ENCODE assay signal across 39 cellular contexts in the genomic region with DNA sequence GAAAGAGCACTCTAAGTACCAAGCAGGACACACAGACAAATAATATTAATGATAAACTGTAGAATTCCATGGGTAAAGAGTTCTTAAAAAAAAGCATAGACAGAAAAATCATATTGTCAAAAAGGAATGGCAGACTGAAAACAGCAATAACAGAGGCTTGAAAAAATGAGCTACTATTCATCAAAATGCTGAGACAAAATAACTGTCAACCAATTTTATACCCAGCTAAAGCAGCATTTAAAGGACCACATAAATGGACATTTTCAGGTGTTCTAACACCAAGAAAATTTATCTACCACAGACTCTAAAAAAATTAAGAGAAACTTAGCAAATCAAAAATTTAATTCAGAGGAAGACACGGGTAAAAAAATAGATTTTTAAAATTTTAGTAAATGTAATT.
"Had no signal": no experiment of that assay in that cellular context is flagged by ENCODE, and none has a peak within 500 bp of the region (broad histone marks: within the 10 kb centered on the region; RNA-seq: fewer than 3 reads in every experiment).

No MANE protein-coding gene starts in this region.

- H3K9me3 ChIP-seq: body of pancreas had no signal

- H3K4me1 ChIP-seq: adrenal gland, ascending aorta, body of pancreas, breast epithelium had no signal

- H3K4me3 Mint-ChIP-seq: activated naive CD4-positive, alpha-beta T cell treated with anti-CD3 and anti-CD28 coated beads for 36 hours; activated naive CD4-positive, alpha-beta T cell treated with anti-CD3 and anti-CD28 coated beads, Interleukin-2, amount 10 ng/mL, durations not matched to agents 7 days and 5 days; activated naive CD4-positive, alpha-beta T cell treated with anti-CD3 and anti-CD28 coated beads, Interleukin-2, amount 50 U/mL, for 24 hours; activated naive CD8-positive, alpha-beta T cell; activated naive CD8-positive, alpha-beta T cell treated with anti-CD3 and anti-CD28 coated beads for 36 hours; activated naive CD8-positive, alpha-beta T cell treated with anti-CD3 and anti-CD28 coated beads, Interleukin-2, amount 10 ng/mL, durations not matched to agents 7 days and 5 days; activated naive CD8-positive, alpha-beta T cell treated with anti-CD3 and anti-CD28 coated beads, Interleukin-2, amount 50 U/mL, for 24 hours; activated T-cell treated with anti-CD3 and anti-CD28 coated beads, Interleukin-2, amount 50 U/mL, for 24 hours; activated T-cell treated with anti-CD3 and anti-CD28 coated beads, Interleukin-2, amount 50 U/mL, for 4 hours; activated T-cell treated with anti-CD3 and anti-CD28 coated beads, Interleukin-2, amount 50 U/mL, for 72 hours; activated T-helper 1 cell treated with anti-CD3 and anti-CD28 coated beads, Interleukin-12 subunit alpha, Interleukin-12 subunit beta, Interleukin-2, Interleukin-4 antibody, amounts not matched to agents 30 ng/mL and 10 ng/mL and 1 ng/mL, durations not matched to agents 14 hours and 24 hours and 36 hours; activated T-helper 17 cell treated with anti-CD3 and anti-CD28 coated beads, Interleukin-2, amount 50 U/mL, for 72 hours; brain had no signal

- H3K27ac ChIP-seq: adrenal gland, ascending aorta, body of pancreas, brain microvascular endothelial cell, breast epithelium, cardiac muscle cell had no signal

- H3K4me1 Mint-ChIP-seq: brain had no signal

- FAIRE-seq: astrocyte, bronchial epithelial cell had no signal

- H3K27me3 ChIP-seq: adrenal gland, ascending aorta, body of pancreas, brain microvascular endothelial cell, breast epithelium, cardiac muscle cell had no signal

- H3K4me3 ChIP-seq: adrenal gland, ascending aorta, body of pancreas, breast epithelium, cardiac muscle cell had no signal

- H3K27me3 Mint-ChIP-seq: activated naive CD4-positive, alpha-beta T cell treated with anti-CD3 and anti-CD28 coated beads, Interleukin-2, amount 10 ng/mL, durations not matched to agents 7 days and 5 days; activated naive CD4-positive, alpha-beta T cell treated with anti-CD3 and anti-CD28 coated beads, Interleukin-2, amount 50 U/mL, for 24 hours; activated naive CD8-positive, alpha-beta T cell; activated naive CD8-positive, alpha-beta T cell treated with anti-CD3 and anti-CD28 coated beads for 36 hours; activated naive CD8-positive, alpha-beta T cell treated with anti-CD3 and anti-CD28 coated beads, Interleukin-2, amount 10 ng/mL, durations not matched to agents 7 days and 5 days; activated naive CD8-positive, alpha-beta T cell treated with anti-CD3 and anti-CD28 coated beads, Interleukin-2, amount 50 U/mL, for 24 hours; activated T-cell treated with anti-CD3 and anti-CD28 coated beads, Interleukin-2, amount 50 U/mL, for 24 hours; activated T-helper 17 cell treated with anti-CD3 and anti-CD28 coated beads, Interleukin-2, amount 50 U/mL, for 72 hours had no signal

- H3K36me3 ChIP-seq: adrenal gland, ascending aorta, brain microvascular endothelial cell, breast epithelium, cardiac muscle cell had no signal

- DNase-seq: activated effector memory CD4-positive, alpha-beta T cell treated with anti-CD3 and anti-CD28 coated beads, Interleukin-2, amount 50 U/mL, for 16 hours; activated effector memory CD4-positive, alpha-beta T cell treated with Interleukin-2 at 50 U/mL for 16 hours; activated gamma-delta T cell; activated gamma-delta T cell treated with Interleukin-2 at 50 U/mL for 16 hours; activated naive CD4-positive, alpha-beta T cell; activated naive CD4-positive, alpha-beta T cell treated with anti-CD3 and anti-CD28 coated beads for 36 hours; activated naive CD4-positive, alpha-beta T cell treated with anti-CD3 and anti-CD28 coated beads, Interleukin-2, amount 10 ng/mL, durations not matched to agents 7 days and 5 days; activated naive CD4-positive, alpha-beta T cell treated with anti-CD3 and anti-CD28 coated beads, Interleukin-2, amount 50 U/mL, for 16 hours; activated naive CD4-positive, alpha-beta T cell treated with Interleukin-2 at 50 U/mL for 16 hours; activated naive CD8-positive, alpha-beta T cell treated with anti-CD3 and anti-CD28 coated beads for 36 hours; activated naive CD8-positive, alpha-beta T cell treated with anti-CD3 and anti-CD28 coated beads, Interleukin-2, amount 10 ng/mL, durations not matched to agents 7 days and 5 days; activated naive CD8-positive, alpha-beta T cell treated with anti-CD3 and anti-CD28 coated beads, Interleukin-2, amount 50 U/mL, for 24 hours; activated T-cell treated with anti-CD3 and anti-CD28 coated beads, Interleukin-2, amount 50 U/mL, for 1 hour; activated T-cell treated with anti-CD3 and anti-CD28 coated beads, Interleukin-2, amount 50 U/mL, for 24 hours; activated T-cell treated with anti-CD3 and anti-CD28 coated beads, Interleukin-2, amount 50 U/mL, for 4 hours; activated T-cell treated with anti-CD3 and anti-CD28 coated beads, Interleukin-2, amount 50 U/mL, for 48 hours; activated T-cell treated with anti-CD3 and anti-CD28 coated beads, Interleukin-2, amount 50 U/mL, for 72 hours; adrenal gland; amniotic stem cell; amygdala; anterior cingulate cortex; aorta; body of pancreas; brain microvascular endothelial cell; caudate nucleus; central memory CD4-positive, alpha-beta T cell; cerebellar nuclear complex had no signal

- ATAC-seq: activated naive CD4-positive, alpha-beta T cell treated with anti-CD3 and anti-CD28 coated beads, Interleukin-2, amount 50 U/mL, for 72 hours; activated naive CD8-positive, alpha-beta T cell treated with anti-CD3 and anti-CD28 coated beads, Interleukin-2, amount 50 U/mL, for 24 hours; activated T-cell treated with anti-CD3 and anti-CD28 coated beads, Interleukin-2, amount 50 U/mL, for 4 hours; activated T-cell treated with anti-CD3 and anti-CD28 coated beads, Interleukin-2, amount 50 U/mL, for 72 hours; activated T-helper 17 cell treated with anti-CD3 and anti-CD28 coated beads, Interleukin-2, amount 50 U/mL, for 72 hours; body of pancreas had no signal

- H3K27ac Mint-ChIP-seq: activated naive CD4-positive, alpha-beta T cell treated with anti-CD3 and anti-CD28 coated beads for 36 hours; activated naive CD4-positive, alpha-beta T cell treated with anti-CD3 and anti-CD28 coated beads, Interleukin-2, amount 10 ng/mL, durations not matched to agents 7 days and 5 days; activated naive CD4-positive, alpha-beta T cell treated with anti-CD3 and anti-CD28 coated beads, Interleukin-2, amount 50 U/mL, for 24 hours; activated naive CD4-positive, alpha-beta T cell treated with anti-CD3 and anti-CD28 coated beads, Interleukin-2, amount 50 U/mL, for 72 hours; activated naive CD8-positive, alpha-beta T cell; activated naive CD8-positive, alpha-beta T cell treated with anti-CD3 and anti-CD28 coated beads for 36 hours; activated naive CD8-positive, alpha-beta T cell treated with anti-CD3 and anti-CD28 coated beads, Interleukin-2, amount 10 ng/mL, durations not matched to agents 7 days and 5 days; activated naive CD8-positive, alpha-beta T cell treated with anti-CD3 and anti-CD28 coated beads, Interleukin-2, amount 50 U/mL, for 24 hours; activated T-cell treated with anti-CD3 and anti-CD28 coated beads, Interleukin-2, amount 50 U/mL, for 24 hours; activated T-helper 1 cell treated with anti-CD3 and anti-CD28 coated beads, Interleukin-12 subunit alpha, Interleukin-12 subunit beta, Interleukin-2, Interleukin-4 antibody, amounts not matched to agents 30 ng/mL and 10 ng/mL and 1 ng/mL, durations not matched to agents 14 hours and 24 hours and 36 hours; activated T-helper 17 cell treated with anti-CD3 and anti-CD28 coated beads, Interleukin-2, amount 50 U/mL, for 72 hours; activated T-helper 2 cell treated with anti-CD3 and anti-CD28 coated beads, Interferon-gamma antibody, Interleukin-2, Interleukin-4, amounts not matched to agents 10 μg/mL and 5 μg/mL and 100 μg/mL, durations not matched to agents 14 hours and 24 hours and 36 hours; brain had no signal

- H3K36me3 Mint-ChIP-seq: brain had no signal
